Comparison of ENCODE assay signal across 1 cellular context in the genomic region with DNA sequence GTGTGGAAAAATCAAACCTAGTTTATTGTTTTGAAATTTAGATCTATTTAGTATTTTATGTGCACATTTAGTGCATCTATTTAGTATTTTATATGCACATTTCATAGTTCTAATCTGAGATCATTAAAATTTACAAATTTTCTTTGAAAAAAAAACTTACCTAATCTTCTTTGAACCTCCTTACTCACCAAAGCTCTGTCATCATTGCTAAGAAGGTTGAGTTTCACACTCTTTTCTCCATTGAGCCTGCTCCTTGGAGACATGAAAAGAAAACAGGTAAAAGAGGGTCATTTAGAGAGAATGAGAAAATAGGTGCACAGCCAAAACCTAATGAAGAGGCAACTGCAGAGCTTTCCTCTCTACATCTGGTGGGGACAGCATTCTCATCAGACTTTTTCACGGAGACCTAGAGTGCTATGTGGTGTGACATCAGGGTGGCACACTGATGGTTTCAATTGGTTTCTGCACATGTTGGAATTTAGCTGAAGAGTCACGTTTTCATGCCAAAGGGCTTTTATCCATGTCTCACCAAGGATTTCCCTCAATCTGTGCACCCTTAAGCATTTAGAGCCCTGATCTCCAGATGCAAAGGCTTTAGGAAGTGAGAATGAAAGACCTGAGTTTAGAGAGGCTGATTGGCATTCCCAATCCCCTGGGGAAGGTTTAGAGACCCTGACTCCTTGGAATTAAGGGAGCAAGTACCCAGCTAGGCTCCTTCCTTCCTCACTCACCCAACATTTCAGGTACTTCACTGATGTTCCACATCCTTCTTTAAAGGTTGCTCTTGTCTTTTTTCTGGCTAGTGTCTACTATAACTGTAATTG.
A peak's percentile ranks its signal among the peaks of the same experiment; 100 is the strongest.
TF ChIP-seq lines count a peak whose summit lies in the region.

No MANE protein-coding gene starts in this region.

TF ChIP-seq in GM23338, 12 proteins besides CTCF, POLR2A, EP300 and RAD21 (continued from another document):
- TF ChIP-seq, protein P1, sequence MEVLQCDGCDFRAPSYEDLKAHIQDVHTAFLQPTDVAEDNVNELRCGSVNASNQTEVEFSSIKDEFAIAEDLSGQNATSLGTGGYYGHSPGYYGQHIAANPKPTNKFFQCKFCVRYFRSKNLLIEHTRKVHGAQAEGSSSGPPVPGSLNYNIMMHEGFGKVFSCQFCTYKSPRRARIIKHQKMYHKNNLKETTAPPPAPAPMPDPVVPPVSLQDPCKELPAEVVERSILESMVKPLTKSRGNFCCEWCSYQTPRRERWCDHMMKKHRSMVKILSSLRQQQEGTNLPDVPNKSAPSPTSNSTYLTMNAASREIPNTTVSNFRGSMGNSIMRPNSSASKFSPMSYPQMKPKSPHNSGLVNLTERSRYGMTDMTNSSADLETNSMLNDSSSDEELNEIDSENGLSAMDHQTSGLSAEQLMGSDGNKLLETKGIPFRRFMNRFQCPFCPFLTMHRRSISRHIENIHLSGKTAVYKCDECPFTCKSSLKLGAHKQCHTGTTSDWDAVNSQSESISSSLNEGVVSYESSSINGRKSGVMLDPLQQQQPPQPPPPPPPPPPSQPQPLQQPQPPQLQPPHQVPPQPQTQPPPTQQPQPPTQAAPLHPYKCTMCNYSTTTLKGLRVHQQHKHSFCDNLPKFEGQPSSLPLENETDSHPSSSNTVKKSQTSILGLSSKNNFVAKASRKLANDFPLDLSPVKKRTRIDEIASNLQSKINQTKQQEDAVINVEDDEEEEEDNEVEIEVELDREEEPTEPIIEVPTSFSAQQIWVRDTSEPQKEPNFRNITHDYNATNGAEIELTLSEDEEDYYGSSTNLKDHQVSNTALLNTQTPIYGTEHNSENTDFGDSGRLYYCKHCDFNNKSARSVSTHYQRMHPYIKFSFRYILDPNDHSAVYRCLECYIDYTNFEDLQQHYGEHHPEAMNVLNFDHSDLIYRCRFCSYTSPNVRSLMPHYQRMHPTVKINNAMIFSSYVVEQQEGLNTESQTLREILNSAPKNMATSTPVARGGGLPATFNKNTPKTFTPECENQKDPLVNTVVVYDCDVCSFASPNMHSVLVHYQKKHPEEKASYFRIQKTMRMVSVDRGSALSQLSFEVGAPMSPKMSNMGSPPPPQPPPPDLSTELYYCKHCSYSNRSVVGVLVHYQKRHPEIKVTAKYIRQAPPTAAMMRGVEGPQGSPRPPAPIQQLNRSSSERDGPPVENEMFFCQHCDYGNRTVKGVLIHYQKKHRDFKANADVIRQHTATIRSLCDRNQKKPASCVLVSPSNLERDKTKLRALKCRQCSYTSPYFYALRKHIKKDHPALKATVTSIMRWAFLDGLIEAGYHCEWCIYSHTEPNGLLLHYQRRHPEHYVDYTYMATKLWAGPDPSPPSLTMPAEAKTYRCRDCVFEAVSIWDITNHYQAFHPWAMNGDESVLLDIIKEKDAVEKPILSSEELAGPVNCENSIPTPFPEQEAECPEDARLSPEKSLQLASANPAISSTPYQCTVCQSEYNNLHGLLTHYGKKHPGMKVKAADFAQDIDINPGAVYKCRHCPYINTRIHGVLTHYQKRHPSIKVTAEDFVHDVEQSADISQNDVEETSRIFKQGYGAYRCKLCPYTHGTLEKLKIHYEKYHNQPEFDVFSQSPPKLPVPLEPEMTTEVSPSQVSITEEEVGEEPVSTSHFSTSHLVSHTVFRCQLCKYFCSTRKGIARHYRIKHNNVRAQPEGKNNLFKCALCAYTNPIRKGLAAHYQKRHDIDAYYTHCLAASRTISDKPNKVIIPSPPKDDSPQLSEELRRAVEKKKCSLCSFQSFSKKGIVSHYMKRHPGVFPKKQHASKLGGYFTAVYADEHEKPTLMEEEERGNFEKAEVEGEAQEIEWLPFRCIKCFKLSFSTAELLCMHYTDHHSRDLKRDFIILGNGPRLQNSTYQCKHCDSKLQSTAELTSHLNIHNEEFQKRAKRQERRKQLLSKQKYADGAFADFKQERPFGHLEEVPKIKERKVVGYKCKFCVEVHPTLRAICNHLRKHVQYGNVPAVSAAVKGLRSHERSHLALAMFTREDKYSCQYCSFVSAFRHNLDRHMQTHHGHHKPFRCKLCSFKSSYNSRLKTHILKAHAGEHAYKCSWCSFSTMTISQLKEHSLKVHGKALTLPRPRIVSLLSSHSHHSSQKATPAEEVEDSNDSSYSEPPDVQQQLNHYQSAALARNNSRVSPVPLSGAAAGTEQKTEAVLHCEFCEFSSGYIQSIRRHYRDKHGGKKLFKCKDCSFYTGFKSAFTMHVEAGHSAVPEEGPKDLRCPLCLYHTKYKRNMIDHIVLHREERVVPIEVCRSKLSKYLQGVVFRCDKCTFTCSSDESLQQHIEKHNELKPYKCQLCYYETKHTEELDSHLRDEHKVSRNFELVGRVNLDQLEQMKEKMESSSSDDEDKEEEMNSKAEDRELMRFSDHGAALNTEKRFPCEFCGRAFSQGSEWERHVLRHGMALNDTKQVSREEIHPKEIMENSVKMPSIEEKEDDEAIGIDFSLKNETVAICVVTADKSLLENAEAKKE (CRISPR knock-in tag; IDR thresholded peaks at IDR 0.05): no peak
- TF ChIP-seq EZH2 (IDR thresholded peaks at IDR 0.05; ENCODE audit: low read depth, unreplicated experiment) (no peak), JUNB (IDR thresholded peaks at IDR 0.05; ENCODE audit: unreplicated experiment) (no peak), POLR2AphosphoS5 (IDR thresholded peaks at IDR 0.05; ENCODE audit: low read depth) (no peak; the same call in 1 of the 2 replicates), STAT1 (IDR thresholded peaks at IDR 0.05; ENCODE audit: unreplicated experiment) (no peak), ZNF114 (CRISPR knock-in tag; IDR thresholded peaks at IDR 0.05) (no peak), CREB1 (CRISPR knock-in tag; IDR thresholded peaks at IDR 0.05; ENCODE audit: low read depth) (no peak), ZNF331 (CRISPR knock-in tag; IDR thresholded peaks at IDR 0.05; ENCODE audit: low read depth) (peak; percentile 81)
